Comparison of ENCODE assay signal across 11 cellular contexts in the genomic region with DNA sequence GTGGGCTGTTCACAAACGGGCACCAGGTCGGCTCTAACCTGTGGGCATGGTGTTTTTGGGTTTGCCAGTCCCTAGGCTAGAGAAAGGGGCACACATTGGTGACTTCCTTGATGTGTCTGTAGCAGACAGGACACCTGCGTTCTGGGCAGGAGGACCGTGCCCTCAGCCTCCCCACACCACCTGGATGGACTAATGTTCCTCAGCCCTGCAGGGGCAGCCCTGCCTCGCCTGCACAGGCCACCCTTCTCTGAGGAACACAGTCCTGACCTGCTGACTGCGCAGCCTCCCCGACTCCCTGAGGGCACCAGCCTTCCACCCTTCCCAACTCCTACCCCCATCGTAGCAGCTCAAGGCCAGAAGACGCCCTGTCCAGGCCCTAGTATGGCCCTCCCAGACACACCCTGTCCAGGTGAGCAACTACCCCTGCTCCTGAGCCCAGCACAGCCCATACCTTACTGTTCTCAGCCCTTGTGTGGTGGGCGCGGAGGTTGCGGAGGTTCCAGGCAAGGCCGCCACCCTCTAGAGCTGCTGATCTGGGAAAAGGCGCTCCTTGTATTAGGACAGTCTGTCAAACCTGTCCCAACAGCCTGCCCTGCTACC. TPM values are rescaled to one million over a fixed set of nuclear protein-coding genes. Genes with fewer than 3 reads are reported as not detected.
A peak's percentile ranks its signal among the peaks of the same experiment; 100 is the strongest.
DNase-seq lines count a peak whose midpoint lies in the region; ATAC-seq, FAIRE-seq and TF ChIP-seq lines count a peak whose summit lies in the region.
"Had no signal": no experiment of that assay in that cellular context is flagged by ENCODE, and none has a peak within 500 bp of the region (broad histone marks: within the 10 kb centered on the region; RNA-seq: fewer than 3 reads in every experiment).

No MANE protein-coding gene starts in this region.

- H4K20me1 ChIP-seq in BLaER1 treated with 17β-estradiol and CSF1 and Interleukin-3, amounts not matched to agents 10 nM and 100 nM = peaks cover 0 to 7% (median 0%) of the 10 kb centered on the region in 11 experiments; a peak in 1 of 22 replicates
- H4K20me1 ChIP-seq in H1 (replicated peaks in 1 of 2; ENCODE audit: control insufficient read depth in 1 of 2, insufficient read depth in 2 of 2, low read length in 2 of 2) = no peaks in the 10 kb centered on the region

- H2AK5ac ChIP-seq in H1 (ENCODE audit: low read depth, low read length) (no peak overlapping the region), neuronal stem cell (ENCODE audit: low read depth, low read length) (peak overlapping the region; percentile 29)

- no peaks in the 10 kb centered on the region for H3K23me2 ChIP-seq in H1 (ENCODE audit: low read depth, low read length)

- no peak overlapping the region for H3K4me3 ChIP-seq in BLaER1 treated with 17β-estradiol and CSF1 and Interleukin-3, amounts not matched to agents 10 nM and 100 nM
- H3K4me3 ChIP-seq in H1 (ENCODE audit: extremely low read depth in 1 of 4, insufficient read depth in 2 of 4, low read depth in 3 of 4, low read length in 4 of 4) (no peak overlapping the region), neuronal stem cell (ENCODE audit: low read length in 2 of 2) (peak overlapping the region in 1 of 2 donors; percentile 10), Caco-2 (ENCODE audit: low read depth, low read length) (no peak overlapping the region)

- no peak for TF ChIP-seq POLR2A in H1 (IDR thresholded peaks at IDR 0.05; ENCODE audit: control extremely low read depth in 1 of 2, low read depth in 2 of 2, low read length in 2 of 2)

- TF ChIP-seq RAD21 in H1 (IDR thresholded peaks at IDR 0.05 in 1 of 2, conservative IDR thresholded peaks at IDR 0.05 in 1 of 2; ENCODE audit: low read depth in 2 of 2, low read length in 2 of 2) = no peak

- H3K9me3 ChIP-seq in BLaER1 treated with 17β-estradiol and CSF1 and Interleukin-3, amounts not matched to agents 10 nM and 100 nM (replicated peaks in 1 of 11) = peaks cover 9 to 19% (median 13%) of the 10 kb centered on the region in 11 experiments; a peak in 18 of 22 replicates
- H3K9me3 ChIP-seq in H1 (ENCODE audit: insufficient read depth in 2 of 2, low read depth in 1 of 2, low read length in 1 of 2) (no peaks in the 10 kb centered on the region), neuronal stem cell (replicated peaks in 1 of 2; ENCODE audit: control insufficient read depth in 2 of 2, insufficient read depth in 1 of 2, low read depth in 1 of 2, low read length in 2 of 2) (peaks cover 2 to 7% of the 10 kb centered on the region in 2 donors), Caco-2 (no peaks in the 10 kb centered on the region)

- H3K23ac ChIP-seq in H1 (ENCODE audit: insufficient read length) (no peak overlapping the region), neuronal stem cell (ENCODE audit: low read depth, low read length, poor library complexity) (peak overlapping the region; percentile 66)

- H3K36me3 Mint-ChIP-seq in Caco-2 (ENCODE audit: insufficient read depth, unreplicated experiment) = peaks cover 35% of the 10 kb centered on the region

- TF ChIP-seq CTCF in H1 (IDR thresholded peaks at IDR 0.05; ENCODE audit: control extremely low read depth in 1 of 3, insufficient read depth in 1 of 3, low read depth in 1 of 3, low read length in 3 of 3) = no peak
- no peak for TF ChIP-seq CTCF in Caco-2 (IDR thresholded peaks at IDR 0.05; ENCODE audit: insufficient read depth in 1 of 2, low read depth in 1 of 2, low read length in 1 of 2, severe bottlenecking in 1 of 2, unreplicated experiment in 1 of 2)
- no peak for TF ChIP-seq CTCF in GM13976 (IDR thresholded peaks at IDR 0.05; ENCODE audit: borderline replicate concordance, control extremely low read depth, extremely low read depth, insufficient read depth, missing control alignments)

- H2BK15ac ChIP-seq in H1 (ENCODE audit: low read length) (0 out of 2 replicates have a peak overlapping the region, but pooled peaks have one; percentile 29), neuronal stem cell (ENCODE audit: low read length) (peak overlapping the region; percentile 52)

- no peak overlapping the region for H4K5ac ChIP-seq in H1 (ENCODE audit: insufficient read length, low read depth, low read length)

- H4K8ac ChIP-seq in H1 (ENCODE audit: extremely low read depth, insufficient read depth, low read length) (peak overlapping the region; percentile 21; the same call in 1 of the 2 replicates), neuronal stem cell (ENCODE audit: low read depth, low read length) (no peak overlapping the region)

- ATAC-seq in GM18511 (IDR thresholded peaks at IDR 0.05; ENCODE audit: unreplicated experiment) (peak; percentile 3), GM18498 (IDR thresholded peaks at IDR 0.05; ENCODE audit: unreplicated experiment) (no peak)

- no peak overlapping the region for H3K9ac ChIP-seq in BLaER1 treated with 17β-estradiol and CSF1 and Interleukin-3, amounts not matched to agents 10 nM and 100 nM
- H3K9ac ChIP-seq in H1 (replicated peaks in 1 of 4; ENCODE audit: extremely low read depth in 1 of 4, low read depth in 3 of 4, low read length in 3 of 4) (no peak overlapping the region), neuronal stem cell (ENCODE audit: low read depth, low read length, poor library complexity) (no peak overlapping the region)

- in situ Hi-C loops in GM13976 (cut with MboI; ENCODE audit: low sequenced_read_pairs, unreplicated experiment) = no loop called here

- peaks cover 0 to 22% (median 0%) of the 10 kb centered on the region in 11 experiments; a peak in 5 of 22 replicates for H3K36me3 ChIP-seq in BLaER1 treated with 17β-estradiol and CSF1 and Interleukin-3, amounts not matched to agents 10 nM and 100 nM
- H3K36me3 ChIP-seq in H1 (ENCODE audit: control insufficient read depth in 2 of 4, insufficient read depth in 4 of 4, low read length in 3 of 4) = peaks cover 0 to 4% (median 2%) of the 10 kb centered on the region in 4 experiments; a peak in 2 of 8 replicates
- peaks cover 6 to 53% of the 10 kb centered on the region in 2 donors for H3K36me3 ChIP-seq in neuronal stem cell (replicated peaks in 1 of 2; ENCODE audit: control insufficient read depth in 2 of 2, insufficient read depth in 2 of 2, low read length in 2 of 2)
- H3K36me3 ChIP-seq in Caco-2 (ENCODE audit: control insufficient read depth, insufficient read depth, low read length) = no peaks in the 10 kb centered on the region

- no peaks in the 10 kb centered on the region for H3K27me3 Mint-ChIP-seq in Caco-2 (ENCODE audit: insufficient read depth, unreplicated experiment)
- H3K27me3 Mint-ChIP-seq: B cell; CD8-positive, alpha-beta memory T cell; IgD-negative memory B cell had no signal

- H2BK20ac ChIP-seq in H1 (ENCODE audit: low read length) = no peak overlapping the region

- CTCF ChIA-PET in H1 (lab: Charles Lee; ENCODE audit: partially characterized antibody) = interaction anchor here (1.5 to 4.6 kb wide), 3 partner anchors 9 to 40 kb away, joined by 5 to 32 read pairs (median 5); no protein-coding TSS in a partner anchor
- CTCF ChIA-PET in Caco-2 (lab: Charles Lee) = no interaction called here

- peak overlapping the region in 8 of 11 experiments; percentile 22 to 77 (median 60); a peak in 16 of 22 replicates for H3K4me2 ChIP-seq in BLaER1 treated with 17β-estradiol and CSF1 and Interleukin-3, amounts not matched to agents 10 nM and 100 nM
- no peak overlapping the region for H3K4me2 ChIP-seq in H1 (ENCODE audit: insufficient read depth in 1 of 2, low read depth in 2 of 2, low read length in 2 of 2)
- no peak overlapping the region for H3K4me2 ChIP-seq in neuronal stem cell (ENCODE audit: insufficient read depth, low read length, poor library complexity, severe bottlenecking)

- H3K14ac ChIP-seq in H1 (ENCODE audit: insufficient read length) (no peak overlapping the region), neuronal stem cell (ENCODE audit: low read length) (no peak overlapping the region)

- BruUV-seq in Caco-2 (replicated peaks; lab: Mats Ljungman, UMichigan) = no TSS peak

- no peak overlapping the region for H3K27ac ChIP-seq in BLaER1 treated with 17β-estradiol and CSF1 and Interleukin-3, amounts not matched to agents 10 nM and 100 nM
- H3K27ac ChIP-seq in H1 (ENCODE audit: low read depth, low read length) = no peak overlapping the region
- no peak overlapping the region for H3K27ac ChIP-seq in neuronal stem cell (replicated peaks; ENCODE audit: low read length)

- H2BK12ac ChIP-seq in H1 (ENCODE audit: low read depth, low read length) (no peak overlapping the region), neuronal stem cell (ENCODE audit: low read length) (no peak overlapping the region)

- H3K79me1 ChIP-seq in H1 (ENCODE audit: low read depth, low read length) (no peaks in the 10 kb centered on the region), neuronal stem cell (ENCODE audit: low read depth, low read length) (no peaks in the 10 kb centered on the region)

- peak overlapping the region; percentile 19 for H4K91ac ChIP-seq in H1 (replicated peaks; ENCODE audit: insufficient read length, low read length)
- no peak overlapping the region for H4K91ac ChIP-seq in neuronal stem cell (ENCODE audit: low read depth, low read length, poor library complexity)

- no peak overlapping the region for H3K56ac ChIP-seq in H1 (replicated peaks; ENCODE audit: insufficient read length, low read depth, low read length)

- H2AFZ ChIP-seq in H1 (ENCODE audit: low read length) = no peak overlapping the region
- no peak overlapping the region for H2AFZ ChIP-seq in neuronal stem cell (ENCODE audit: low read length)

- POLR2A ChIA-PET in H1 (lab: Charles Lee; ENCODE audit: partially characterized antibody) = interaction anchor here (1.6 kb wide), 1 partner anchor 13 kb away, joined by 4 read pairs; no protein-coding TSS in a partner anchor
- POLR2A ChIA-PET in Caco-2 (lab: Charles Lee) = no interaction called here

- no peak for TF ChIP-seq EP300 in H1 (IDR thresholded peaks at IDR 0.05; ENCODE audit: borderline replicate concordance in 1 of 2, low read depth in 2 of 2, low read length in 2 of 2)

- FAIRE-seq in H1 (lab: Jason Lieb, UNC) = no peak

- H3K79me2 ChIP-seq in H1 (ENCODE audit: control insufficient read depth in 1 of 2, insufficient read depth in 2 of 2, low read length in 2 of 2) = no peaks in the 10 kb centered on the region

- intact Hi-C loops in Caco-2 (cut with micrococcal nuclease; ENCODE audit: unreplicated experiment) = no loop called here

- H2BK120ac ChIP-seq in H1 (replicated peaks; ENCODE audit: low read depth, low read length) (no peak overlapping the region), neuronal stem cell (ENCODE audit: low read depth, low read length) (no peak overlapping the region)

- H3K4ac ChIP-seq in H1 (replicated peaks; ENCODE audit: insufficient read length, low read depth, low read length) (no peak overlapping the region), neuronal stem cell (ENCODE audit: low read length) (no peak overlapping the region)

- H3K18ac ChIP-seq in H1 (ENCODE audit: extremely low read depth, low read length) = no peak overlapping the region
- peak overlapping the region; percentile 60 for H3K18ac ChIP-seq in neuronal stem cell (ENCODE audit: low read length)

- no peaks in the 10 kb centered on the region for H3K9me3 Mint-ChIP-seq in Caco-2 (ENCODE audit: unreplicated experiment)
- H3K9me3 Mint-ChIP-seq: CD8-positive, alpha-beta memory T cell; IgD-negative memory B cell had no signal

- no peaks in the 10 kb centered on the region; a peak in 1 of 22 replicates for H3K27me3 ChIP-seq in BLaER1 treated with 17β-estradiol and CSF1 and Interleukin-3, amounts not matched to agents 10 nM and 100 nM
- H3K27me3 ChIP-seq in H1 (replicated peaks in 1 of 4; ENCODE audit: control insufficient read depth in 3 of 4, extremely low read depth in 1 of 4, insufficient read depth in 3 of 4, low read length in 3 of 4) = no peaks in the 10 kb centered on the region
- no peaks in the 10 kb centered on the region for H3K27me3 ChIP-seq in neuronal stem cell (ENCODE audit: control insufficient read depth in 3 of 3, insufficient read depth in 3 of 3, low read depth in 1 of 3, low read length in 3 of 3)
- H3K27me3 ChIP-seq in Caco-2 (replicated peaks; ENCODE audit: control insufficient read depth, insufficient read depth, low read length) = no peaks in the 10 kb centered on the region

- no peak overlapping the region for H3K4me3 Mint-ChIP-seq in Caco-2 (ENCODE audit: unreplicated experiment)
- H3K4me3 Mint-ChIP-seq: B cell; CD8-positive, alpha-beta memory T cell had no signal

- peaks cover 14 to 67% (median 36%) of the 10 kb centered on the region in 10 experiments for H3K4me1 ChIP-seq in BLaER1 treated with 17β-estradiol and CSF1 and Interleukin-3, amounts not matched to agents 10 nM and 100 nM
- H3K4me1 ChIP-seq in H1 (replicated peaks in 1 of 4; ENCODE audit: control insufficient read depth in 3 of 4, insufficient read depth in 4 of 4, low read length in 3 of 4) = peaks cover 2 to 5% (median 3%) of the 10 kb centered on the region in 4 experiments; a peak in 5 of 7 replicates
- peaks cover 0 to 2% of the 10 kb centered on the region in 2 donors for H3K4me1 ChIP-seq in neuronal stem cell (ENCODE audit: control insufficient read depth in 2 of 2, insufficient read depth in 1 of 2, low read depth in 1 of 2, low read length in 2 of 2)
- H3K4me1 ChIP-seq in Caco-2 = no peaks in the 10 kb centered on the region

- no peak overlapping the region for H3K27ac Mint-ChIP-seq in Caco-2 (ENCODE audit: unreplicated experiment)
- H3K27ac Mint-ChIP-seq: B cell, IgD-negative memory B cell had no signal

- no peak overlapping the region for H2BK5ac ChIP-seq in H1 (ENCODE audit: low read depth, low read length)
- no peak overlapping the region for H2BK5ac ChIP-seq in neuronal stem cell (ENCODE audit: low read length)

- DNase-seq in H1 (ENCODE audit: low read depth in 1 of 2, low spot score in 2 of 2) = peak in 1 of 2 experiments; percentile 44
- DNase-seq in neuronal stem cell (ENCODE audit: low spot score) = no peak
- no peak for DNase-seq in Caco-2
- DNase-seq in GM13976 (ENCODE audit: low spot score) = no peak
- DNase-seq: CD8-positive, alpha-beta memory T cell; DMS 273 treated with DMSO at 0.1 percent for 48 hours had no signal

- H3K4me1 Mint-ChIP-seq in Caco-2 (ENCODE audit: low read depth, unreplicated experiment) = no peaks in the 10 kb centered on the region
- H3K4me1 Mint-ChIP-seq: B cell, IgD-negative memory B cell had no signal

- 96% methylated on average over 13 of the region's 14 CpGs; no CpG with 5 or more reads in 1 of the 2 experiments for WGBS in H1 (ENCODE audit: extremely low coverage in 1 of 2, insufficient coverage in 1 of 2, insufficient read length in 1 of 2, insufficient replicate concordance in 2 of 2, low coverage in 1 of 2, low lambda C conversion rate in 2 of 2, missing lambda C conversion rate in 1 of 2), 2 experiments
- no CpG with 5 or more reads among the region's 14 CpGs for WGBS in neuronal stem cell (ENCODE audit: extremely low coverage in 2 of 2, insufficient read length in 2 of 2, insufficient replicate concordance in 1 of 2), 2 donors

RNA-seq across cellular contexts. Expression of a gene that starts 55.7 kb away (rescaled TPM):
- total RNA-seq in H1 (2021; fragmentation: NEBNext Ultra II Directional; extraction: Animal tissue kit (Norgen Biotek cat#: 25700)) = 0.77 and 1.5 TPM in 2 replicates
- polyA plus RNA-seq in H1 (2011; rRNA removed) = 1.1 TPM in 2 replicates
- 0.89 TPM for polyA plus RNA-seq in H1 (2011; cell fraction: cytosol; rRNA removed)
- polyA plus RNA-seq in H1 (2011; cell fraction: nucleus; rRNA removed) = 0.63 TPM
- polyA plus RNA-seq in H1 (2012, experiment 1 of 2) = 1.1 to 2.6 TPM (median 1.7 TPM) in 4 replicates
- 2.7 TPM for polyA plus RNA-seq in H1 (2012, experiment 2 of 2)
- 1.1 TPM for polyA plus RNA-seq in H1 (2013, experiment 1 of 2)
- 1.1 TPM for polyA plus RNA-seq in H1 (2013, experiment 2 of 2)
- 0.35 and 1.00 TPM in 2 replicates for polyA minus RNA-seq in H1 (2011; rRNA and poly(A)+ RNA removed)
- polyA minus RNA-seq in H1 (2011; cell fraction: cytosol; rRNA and poly(A)+ RNA removed) = not detected
- 1.00 TPM for polyA minus RNA-seq in H1 (2011; cell fraction: nucleus; rRNA and poly(A)+ RNA removed)
- 3.7 TPM for polyA plus RNA-seq in neuronal stem cell (2013, experiment 1 of 2)
- polyA plus RNA-seq in neuronal stem cell (2013, experiment 2 of 2) = 3.4 TPM
- total RNA-seq in Caco-2 (2022) = 3.5 and 3.6 TPM in 2 replicates

Comparison
In these comparisons a context has a peak if more than half of its experiments do, and no peak if none do; other contexts are left out.
1. H3K4me2 ChIP-seq: peak in BLaER1 treated with 17β-estradiol and CSF1 and Interleukin-3, amounts not matched to agents 10 nM and 100 nM (8 of 11); none in H1 (0 of 2) and neuronal stem cell (single experiment).